Comparison of ENCODE assay signal across 11 cellular contexts in genomic region chr19:46975011-46975917, GRCh38. TPM values are rescaled to one million over a fixed set of nuclear protein-coding genes. Genes with fewer than 3 reads are reported as not detected.
A peak's percentile ranks its signal among the peaks of the same experiment; 100 is the strongest.
DNase-seq lines count a peak whose midpoint lies in the region; TF ChIP-seq lines count a peak whose summit lies in the region.
"Had no signal": no experiment of that assay in that cellular context is flagged by ENCODE, and none has a peak within 500 bp of the region (broad histone marks: within the 10 kb centered on the region; RNA-seq: fewer than 3 reads in every experiment).

No MANE protein-coding gene starts in this region.

- peaks cover 2% of the 10 kb centered on the region for H3K36me3 Mint-ChIP-seq in activated T-helper 2 cell treated with anti-CD3 and anti-CD28 coated beads, Interferon-gamma antibody, Interleukin-2, Interleukin-4, amounts not matched to agents 10 μg/mL and 5 μg/mL and 100 μg/mL, durations not matched to agents 14 hours and 24 hours and 36 hours (ENCODE audit: low read depth)

- POLR2A ChIA-PET in OCI-LY7 (lab: Charles Lee) = interaction anchor here (0.6 kb wide), 2 partner anchors 19 to 207 kb away, joined by 3 to 4 read pairs; no protein-coding TSS in a partner anchor

- no peak overlapping the region for H3K4me3 ChIP-seq in subcutaneous abdominal adipose tissue (ENCODE audit: low read depth in 1 of 5, low read length in 5 of 5)
- no peak overlapping the region for H3K4me3 ChIP-seq in OCI-LY7 (ENCODE audit: low read depth, low read length, poor library complexity, severe bottlenecking)

- no peaks in the 10 kb centered on the region for H3K27me3 Mint-ChIP-seq in activated T-helper 2 cell treated with anti-CD3 and anti-CD28 coated beads, Interferon-gamma antibody, Interleukin-2, Interleukin-4, amounts not matched to agents 10 μg/mL and 5 μg/mL and 100 μg/mL, durations not matched to agents 14 hours and 24 hours and 36 hours (ENCODE audit: low read depth)
- H3K27me3 Mint-ChIP-seq: dendritic cell treated with granulocyte-macrophage colony-stimulating factor and Interleukin-4, amounts not matched to agents 40 ng/mL and 50 ng/mL, for 4 days had no signal

- H3K27ac Mint-ChIP-seq in activated T-helper 2 cell treated with anti-CD3 and anti-CD28 coated beads, Interferon-gamma antibody, Interleukin-2, Interleukin-4, amounts not matched to agents 10 μg/mL and 5 μg/mL and 100 μg/mL, durations not matched to agents 14 hours and 24 hours and 36 hours = no peak overlapping the region

- no TSS peak for BruUV-seq in OCI-LY7 (replicated peaks; lab: Mats Ljungman, UMichigan)

- CTCF ChIA-PET in OCI-LY7 (lab: Charles Lee; ENCODE audit: unreplicated experiment) = no interaction called here

- no peak for TF ChIP-seq CTCF in OCI-LY7 (conservative IDR thresholded peaks at IDR 0.05; ENCODE audit: low read length)

- H3K4me1 ChIP-seq in subcutaneous abdominal adipose tissue (ENCODE audit: control insufficient read depth in 5 of 5, insufficient read depth in 5 of 5, low read length in 5 of 5) (peaks cover 23 to 70% (median 70%) of the 10 kb centered on the region in 5 donors), OCI-LY7 (ENCODE audit: insufficient read depth, low read length, poor library complexity, severe bottlenecking) (no peaks in the 10 kb centered on the region)

- H3K27me3 ChIP-seq in layer of hippocampus (ENCODE audit: control insufficient read depth, insufficient read depth, low read length) = no peaks in the 10 kb centered on the region
- no peaks in the 10 kb centered on the region for H3K27me3 ChIP-seq in subcutaneous abdominal adipose tissue (ENCODE audit: control insufficient read depth in 5 of 5, insufficient read depth in 4 of 5, low read length in 5 of 5)

- H3K36me3 ChIP-seq in subcutaneous abdominal adipose tissue (ENCODE audit: control insufficient read depth in 5 of 5, insufficient read depth in 5 of 5, low read length in 5 of 5) (peaks cover 0 to 1% (median 0%) of the 10 kb centered on the region in 5 donors), OCI-LY7 (ENCODE audit: insufficient read depth, low read length) (peaks cover 6% of the 10 kb centered on the region; the same call in 1 of the 2 replicates)

- H3K27ac ChIP-seq in layer of hippocampus (ENCODE audit: low read depth, low read length) (peak overlapping the region; percentile 87), subcutaneous abdominal adipose tissue (ENCODE audit: low read depth, low read length) (peak overlapping the region; percentile 81), OCI-LY7 (ENCODE audit: low read depth, low read length, poor library complexity, severe bottlenecking) (no peak overlapping the region)

- H3K9me3 Mint-ChIP-seq in activated T-helper 2 cell treated with anti-CD3 and anti-CD28 coated beads, Interferon-gamma antibody, Interleukin-2, Interleukin-4, amounts not matched to agents 10 μg/mL and 5 μg/mL and 100 μg/mL, durations not matched to agents 14 hours and 24 hours and 36 hours = no peaks in the 10 kb centered on the region
- H3K9me3 Mint-ChIP-seq: dendritic cell treated with granulocyte-macrophage colony-stimulating factor and Interleukin-4, amounts not matched to agents 40 ng/mL and 50 ng/mL, for 4 days had no signal

- peak overlapping the region in 3 of 5 donors; percentile 30 to 39 (median 35) for H3K9ac ChIP-seq in subcutaneous abdominal adipose tissue (ENCODE audit: low read length in 5 of 5)

- no peak overlapping the region for H3K4me2 ChIP-seq in OCI-LY7 (ENCODE audit: low read length)

- no peak overlapping the region for H3K4me3 Mint-ChIP-seq in activated T-helper 2 cell treated with anti-CD3 and anti-CD28 coated beads, Interferon-gamma antibody, Interleukin-2, Interleukin-4, amounts not matched to agents 10 μg/mL and 5 μg/mL and 100 μg/mL, durations not matched to agents 14 hours and 24 hours and 36 hours (ENCODE audit: low read depth)
- H3K4me3 Mint-ChIP-seq: dendritic cell treated with granulocyte-macrophage colony-stimulating factor and Interleukin-4, amounts not matched to agents 40 ng/mL and 50 ng/mL, for 4 days had no signal

- H3K4me1 Mint-ChIP-seq in activated T-helper 2 cell treated with anti-CD3 and anti-CD28 coated beads, Interferon-gamma antibody, Interleukin-2, Interleukin-4, amounts not matched to agents 10 μg/mL and 5 μg/mL and 100 μg/mL, durations not matched to agents 14 hours and 24 hours and 36 hours (ENCODE audit: low read depth) = peaks cover 8% of the 10 kb centered on the region

- no peaks in the 10 kb centered on the region for H4K20me1 ChIP-seq in OCI-LY7 (ENCODE audit: insufficient read depth, low read length)

- H3K9me3 ChIP-seq in subcutaneous abdominal adipose tissue (ENCODE audit: control insufficient read depth in 5 of 5, low read length in 5 of 5) (no peaks in the 10 kb centered on the region), OCI-LY7 (ENCODE audit: low read length) (no peaks in the 10 kb centered on the region)

- no peak overlapping the region for H2AFZ ChIP-seq in OCI-LY7 (ENCODE audit: low read length)

- H3K9me2 ChIP-seq in OCI-LY7 (ENCODE audit: insufficient read depth, low read length) = no peaks in the 10 kb centered on the region

- no peaks in the 10 kb centered on the region for H3K79me2 ChIP-seq in OCI-LY7 (ENCODE audit: insufficient read depth, low read depth, low read length)

- intact Hi-C loops in activated T-helper 2 cell treated with anti-CD3 and anti-CD28 coated beads, Interferon-gamma antibody, Interleukin-2, Interleukin-4, amounts not matched to agents 10 μg/mL and 5 μg/mL and 100 μg/mL, durations not matched to agents 14 hours and 24 hours and 36 hours (cut with micrococcal nuclease) = no loop called here
- intact Hi-C loops in OCI-LY7 (cut with micrococcal nuclease; ENCODE audit: unreplicated experiment) = no loop called here

- DNase-seq in GM04504 (ENCODE audit: low read depth) = peak; percentile 42
- DNase-seq in amniotic epithelial cell (ENCODE audit: low read depth) = peak; percentile 19
- DNase-seq in activated T-helper 2 cell treated with anti-CD3 and anti-CD28 coated beads, Interferon-gamma antibody, Interleukin-2, Interleukin-4, amounts not matched to agents 10 μg/mL and 5 μg/mL and 100 μg/mL, durations not matched to agents 14 hours and 24 hours and 36 hours (ENCODE audit: low spot score) = no peak
- no peak for DNase-seq in DMS79 (lab: John Stamatoyannopoulos, UW)
- DNase-seq in RKO (ENCODE audit: low spot score) = no peak
- no peak for DNase-seq in OCI-LY7 (ENCODE audit: low spot score)
- DNase-seq: RPMI8226 had no signal

RNA-seq across cellular contexts. Expression of gene NPAS1, which starts 44.4 kb away (rescaled TPM):
- 0.25 TPM in 1 of 2 replicates, not detected in the other for total RNA-seq in activated T-helper 2 cell treated with anti-CD3 and anti-CD28 coated beads, Interferon-gamma antibody, Interleukin-2, Interleukin-4, amounts not matched to agents 10 μg/mL and 5 μg/mL and 100 μg/mL, durations not matched to agents 14 hours and 24 hours and 36 hours
- 3.4 and 3.5 TPM in 2 replicates for total RNA-seq in OCI-LY7 (2014; rRNA removed; shearing (Covaris generic))
- 8.4 and 14.1 TPM in 2 replicates for total RNA-seq in OCI-LY7 (2022)
- total RNA-seq: lung microvascular endothelial cell had no signal

Comparison
In these comparisons a context has a peak if more than half of its experiments do, and no peak if none do; other contexts are left out.
1. DNase-seq: peak in GM04504 (single experiment) and amniotic epithelial cell (single experiment); none in activated T-helper 2 cell treated with anti-CD3 and anti-CD28 coated beads, Interferon-gamma antibody, Interleukin-2, Interleukin-4, amounts not matched to agents 10 μg/mL and 5 μg/mL and 100 μg/mL, durations not matched to agents 14 hours and 24 hours and 36 hours (single experiment), DMS79 (single experiment), RKO (single experiment) and OCI-LY7 (single experiment).